12 cellular contexts compared by ENCODE assay signal in the genomic region with DNA sequence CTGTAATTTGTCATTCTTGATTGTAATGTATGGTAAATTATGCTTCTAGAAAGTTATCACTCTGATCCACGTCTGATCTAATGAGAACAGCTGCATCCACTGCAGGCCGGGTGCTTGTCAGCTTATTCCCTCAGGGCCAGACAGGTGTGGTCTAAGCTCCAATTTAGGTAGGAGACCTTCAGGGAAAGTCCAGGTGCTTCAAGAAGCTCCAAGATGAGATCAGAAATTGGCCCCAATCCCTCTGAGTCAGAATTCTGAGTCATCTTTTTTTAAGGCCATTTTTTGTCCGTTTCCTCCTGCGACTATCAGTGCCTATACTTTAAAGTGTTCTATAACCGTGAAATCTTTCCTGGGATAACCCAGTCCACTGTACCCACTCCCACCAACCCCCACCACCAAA.
A peak's percentile ranks its signal among the peaks of the same experiment; 100 is the strongest.
DNase-seq lines count a peak whose midpoint lies in the region; ATAC-seq and TF ChIP-seq lines count a peak whose summit lies in the region.
"Had no signal": no experiment of that assay in that cellular context is flagged by ENCODE, and none has a peak within 500 bp of the region (broad histone marks: within the 10 kb centered on the region; RNA-seq: fewer than 3 reads in every experiment).

No MANE protein-coding gene starts in this region.

- DNase-seq in BE2C: peak; percentile 19
- peak; percentile 74 for DNase-seq in NCI-H226
- peak; percentile 77 for DNase-seq in choroid plexus epithelial cell (ENCODE audit: low read depth)
- peak in 1 of 3 donors; percentile 5 for DNase-seq in mucosa of descending colon
- no peak for DNase-seq in stimulated activated effector memory CD8-positive, alpha-beta T cell treated with anti-CD3 and anti-CD28 coated beads, Interleukin-12 subunit alpha, Interleukin-12 subunit beta, amount 100 ng/mL, for 72 hours (ENCODE audit: low spot score in 2 of 2)
- DNase-seq in T-cell: no peak
- DNase-seq in right cardiac atrium: no peak
- DNase-seq in MV-4-11 (lab: John Stamatoyannopoulos, UW): no peak
- DNase-seq: midbrain; stimulated activated naive CD4-positive, alpha-beta T cell treated with Interleukin-2 at 50 U/mL for 16 hours had no signal

- WGBS in right cardiac atrium: 53% methylated on average over 5 of the region's 5 CpGs

- H3K36me3 ChIP-seq in BE2C: no peaks in the 10 kb centered on the region
- no peaks in the 10 kb centered on the region for H3K36me3 ChIP-seq in mucosa of descending colon (ENCODE audit: low read depth)
- H3K36me3 ChIP-seq: adrenal gland, BLaER1 had no signal

- peak; percentile 56 for ATAC-seq in mucosa of descending colon
- no peak for ATAC-seq in stimulated activated effector memory CD8-positive, alpha-beta T cell treated with anti-CD3 and anti-CD28 coated beads, Interleukin-12 subunit alpha, Interleukin-12 subunit beta, amount 100 ng/mL, for 72 hours
- ATAC-seq in T-cell (replicated peaks in 1 of 4): no peak
- no peak for ATAC-seq in right cardiac atrium

- TF ChIP-seq CTCF in BE2C (IDR thresholded peaks at IDR 0.05; ENCODE audit: low read depth, low read length): no peak
- no peak for TF ChIP-seq CTCF in choroid plexus epithelial cell (conservative IDR thresholded peaks at IDR 0.05; ENCODE audit: low read depth, low read length)
- TF ChIP-seq CTCF in mucosa of descending colon (IDR thresholded peaks at IDR 0.05): no peak

- no peaks in the 10 kb centered on the region for H3K9me3 Mint-ChIP-seq in stimulated activated effector memory CD8-positive, alpha-beta T cell treated with anti-CD3 and anti-CD28 coated beads, Interleukin-12 subunit alpha, Interleukin-12 subunit beta, amount 100 ng/mL, for 72 hours
- no peaks in the 10 kb centered on the region for H3K9me3 Mint-ChIP-seq in T-cell

- no peak overlapping the region for H3K27ac Mint-ChIP-seq in stimulated activated effector memory CD8-positive, alpha-beta T cell treated with anti-CD3 and anti-CD28 coated beads, Interleukin-12 subunit alpha, Interleukin-12 subunit beta, amount 100 ng/mL, for 72 hours
- H3K27ac Mint-ChIP-seq in T-cell: no peak overlapping the region

- peaks cover 11 to 19% of the 10 kb centered on the region in 2 donors for H3K27me3 Mint-ChIP-seq in T-cell

- no peaks in the 10 kb centered on the region for H3K36me3 Mint-ChIP-seq in stimulated activated effector memory CD8-positive, alpha-beta T cell treated with anti-CD3 and anti-CD28 coated beads, Interleukin-12 subunit alpha, Interleukin-12 subunit beta, amount 100 ng/mL, for 72 hours
- no peaks in the 10 kb centered on the region for H3K36me3 Mint-ChIP-seq in T-cell

- intact Hi-C loops in mucosa of descending colon (cut with DNase I, micrococcal nuclease): loop anchor here in 1 of 2 donors (10.0 kb wide), 1 partner anchor 326 kb away; no protein-coding TSS in a partner anchor
- intact Hi-C loops in right cardiac atrium (cut with DNase I): loop anchor here in 3 of 4 donors (10.0 kb wide), 3 partner anchors 46 to 336 kb away; no protein-coding TSS in a partner anchor

- H3K4me1 Mint-ChIP-seq in stimulated activated effector memory CD8-positive, alpha-beta T cell treated with anti-CD3 and anti-CD28 coated beads, Interleukin-12 subunit alpha, Interleukin-12 subunit beta, amount 100 ng/mL, for 72 hours: no peaks in the 10 kb centered on the region
- no peaks in the 10 kb centered on the region for H3K4me1 Mint-ChIP-seq in T-cell

- H3K9me3 ChIP-seq in BE2C: no peaks in the 10 kb centered on the region
- no peaks in the 10 kb centered on the region for H3K9me3 ChIP-seq in mucosa of descending colon
- H3K9me3 ChIP-seq in right cardiac atrium (ENCODE audit: control insufficient read depth, low read length): no peaks in the 10 kb centered on the region
- H3K9me3 ChIP-seq: adrenal gland, BLaER1 had no signal

- POLR2A ChIA-PET in T-cell (lab: Charles Lee): no interaction called here

- H3K4me1 ChIP-seq in BE2C: peaks cover 5% of the 10 kb centered on the region; the same call in 1 of the 2 replicates
- H3K4me1 ChIP-seq in mucosa of descending colon (ENCODE audit: low read depth): no peaks in the 10 kb centered on the region
- peaks cover 6% of the 10 kb centered on the region for H3K4me1 ChIP-seq in right cardiac atrium (ENCODE audit: control insufficient read depth, insufficient read depth, low read length)
- H3K4me1 ChIP-seq: adrenal gland, BLaER1 had no signal

- H3K27me3 ChIP-seq in BE2C: no peaks in the 10 kb centered on the region
- H3K27me3 ChIP-seq in right cardiac atrium (ENCODE audit: control insufficient read depth, insufficient read depth): no peaks in the 10 kb centered on the region
- H3K27me3 ChIP-seq: BLaER1 had no signal

- no peak overlapping the region for H3K4me3 Mint-ChIP-seq in stimulated activated effector memory CD8-positive, alpha-beta T cell treated with anti-CD3 and anti-CD28 coated beads, Interleukin-12 subunit alpha, Interleukin-12 subunit beta, amount 100 ng/mL, for 72 hours
- no peak overlapping the region for H3K4me3 Mint-ChIP-seq in T-cell

- H3K4me3 ChIP-seq in BE2C (ENCODE audit: low read depth, low read length) (no peak overlapping the region), choroid plexus epithelial cell (ENCODE audit: low read depth, low read length) (no peak overlapping the region), mucosa of descending colon (no peak overlapping the region), right cardiac atrium (ENCODE audit: low read length) (no peak overlapping the region)
- H3K4me3 ChIP-seq: adrenal gland, BLaER1 had no signal

- CTCF ChIA-PET in T-cell (lab: Charles Lee): no interaction called here

- no peak overlapping the region for H3K27ac ChIP-seq in right cardiac atrium (ENCODE audit: low read length)
- H3K27ac ChIP-seq: adrenal gland, BLaER1 had no signal

Comparison
In these comparisons a context has a peak if more than half of its experiments do, and no peak if none do; other contexts are left out.
1. DNase-seq: peak in BE2C (single experiment), NCI-H226 (single experiment) and choroid plexus epithelial cell (single experiment); none in stimulated activated effector memory CD8-positive, alpha-beta T cell treated with anti-CD3 and anti-CD28 coated beads, Interleukin-12 subunit alpha, Interleukin-12 subunit beta, amount 100 ng/mL, for 72 hours (0 of 2), T-cell (0 of 34), right cardiac atrium (0 of 3) and MV-4-11 (single experiment).